22 cellular contexts compared by ENCODE assay signal in the genomic region with DNA sequence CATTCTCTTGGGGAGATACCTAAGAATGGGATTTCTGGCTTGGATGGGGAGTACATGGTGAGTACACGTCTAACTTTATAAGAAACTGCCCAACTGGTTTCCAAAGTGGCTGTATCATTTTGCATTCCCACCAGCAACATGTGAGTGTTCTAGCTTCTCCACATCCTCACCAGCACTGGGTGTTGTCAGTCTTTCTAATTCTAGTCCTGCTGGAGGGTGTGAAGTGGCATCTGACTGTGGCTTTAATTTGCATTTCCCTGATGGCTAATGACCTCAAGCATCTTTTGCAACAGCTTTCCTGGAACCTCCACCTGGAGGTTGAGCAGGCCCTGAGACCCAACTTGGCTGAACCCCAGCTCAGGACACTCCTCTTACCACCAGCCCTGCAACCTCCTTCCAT. TPM values are rescaled to one million over a fixed set of nuclear protein-coding genes. Genes with fewer than 3 reads are reported as not detected.
DNase-seq lines count a peak whose midpoint lies in the region; ATAC-seq, FAIRE-seq and TF ChIP-seq lines count a peak whose summit lies in the region.
"Had no signal": no experiment of that assay in that cellular context is flagged by ENCODE, and none has a peak within 500 bp of the region (broad histone marks: within the 10 kb centered on the region; RNA-seq: fewer than 3 reads in every experiment).

No MANE protein-coding gene starts in this region.

- H4K20me1 ChIP-seq in MM.1S (ENCODE audit: insufficient read depth, low read length) (no peaks in the 10 kb centered on the region), GM12878 (ENCODE audit: control insufficient read depth, insufficient read depth) (no peaks in the 10 kb centered on the region)

- no peak for TF ChIP-seq RAD21 in GM12878 (IDR thresholded peaks at IDR 0.05; ENCODE audit: insufficient read depth, low read depth, low read length)

- no peak overlapping the region for H4K8ac ChIP-seq in trophoblast cell (ENCODE audit: low read depth, low read length)

- H3K4ac ChIP-seq in trophoblast cell (ENCODE audit: low read depth, low read length): no peak overlapping the region

- no peak overlapping the region for H3K14ac ChIP-seq in trophoblast cell (ENCODE audit: low read length)

- no peak for ATAC-seq in GM12878
- ATAC-seq in Right ventricle myocardium superior (ENCODE audit: poor library complexity): no peak
- ATAC-seq in GM19455 (IDR thresholded peaks at IDR 0.05; ENCODE audit: unreplicated experiment): no peak
- ATAC-seq: Right ventricle myocardium inferior had no signal

- RAD21 ChIA-PET in GM12878 (lab: Charles Lee; ENCODE audit: unreplicated experiment): interaction anchor here (2.6 to 15.9 kb wide), 4 partner anchors 19 to 188 kb away, joined by 7 to 633 read pairs (median 148); partner anchors contain the start of genes ISCU, SART3 and SELPLG

- peak overlapping the region; percentile 89 for H3K27ac ChIP-seq in MM.1S (ENCODE audit: low read length)
- peak overlapping the region; percentile 99 for H3K27ac ChIP-seq in GM12878 (ENCODE audit: control insufficient read depth, insufficient read depth)
- no peak overlapping the region for H3K27ac ChIP-seq in trophoblast cell (ENCODE audit: low read depth, low read length)
- H3K27ac ChIP-seq: hepatocyte, prostate gland, suprapubic skin had no signal

- peaks cover 23% of the 10 kb centered on the region for H3K79me2 ChIP-seq in MM.1S (ENCODE audit: low read length)
- no peaks in the 10 kb centered on the region for H3K79me2 ChIP-seq in GM12878 (ENCODE audit: control insufficient read depth, insufficient read depth, low read length)
- H3K79me2 ChIP-seq in trophoblast cell (ENCODE audit: control insufficient read depth, insufficient read depth, low read length, poor library complexity): peaks cover 7% of the 10 kb centered on the region
- H3K79me2 ChIP-seq: hepatocyte had no signal

- H3K18ac ChIP-seq in trophoblast cell (ENCODE audit: low read length): no peak overlapping the region

- no peak overlapping the region for H4K91ac ChIP-seq in trophoblast cell (ENCODE audit: low read depth, low read length)

- FAIRE-seq in GM12878 (lab: Jason Lieb, UNC): no peak
- FAIRE-seq: colon had no signal

- no peak overlapping the region for H2BK120ac ChIP-seq in trophoblast cell (ENCODE audit: insufficient read depth, low read length, poor library complexity)

- H2BK12ac ChIP-seq in trophoblast cell (ENCODE audit: low read length): peak overlapping the region; percentile 31

- no peak for TF ChIP-seq POLR2A in GM12878 (IDR thresholded peaks at IDR 0.05; ENCODE audit: low read depth, low read length)

- H3K9me3 ChIP-seq in MM.1S (replicated peaks; ENCODE audit: insufficient read depth, low read length): no peaks in the 10 kb centered on the region
- H3K9me3 ChIP-seq in GM12878 (replicated peaks; ENCODE audit: control insufficient read depth, insufficient read depth, low read length): peaks cover 13% of the 10 kb centered on the region; the same call in 2 of the 3 replicates
- no peaks in the 10 kb centered on the region for H3K9me3 ChIP-seq in trophoblast cell (ENCODE audit: insufficient read depth, low read depth, low read length)
- H3K9me3 ChIP-seq: prostate gland, suprapubic skin had no signal

- H3K9me2 ChIP-seq in MM.1S (replicated peaks; ENCODE audit: insufficient read depth, low read length): no peaks in the 10 kb centered on the region

- intact Hi-C loops in GM12878 (cut with micrococcal nuclease; ENCODE audit: unreplicated experiment): loop anchor here (5.0 kb wide), 1 partner anchor 99 kb away; the partner anchor contains the start of gene FICD
- intact Hi-C loops in Right ventricle myocardium superior (cut with DNase I): no loop called here

- H3K4me3 ChIP-seq in GM12865 (ENCODE audit: low read depth, low read length) (no peak overlapping the region), MM.1S (ENCODE audit: low read length) (no peak overlapping the region), GM12878 (no peak overlapping the region), trophoblast cell (ENCODE audit: low read depth, low read length) (no peak overlapping the region)
- H3K4me3 ChIP-seq: hepatocyte, prostate gland, suprapubic skin had no signal

- DNase-seq in GM12865 (ENCODE audit: low read depth): peak; percentile 71
- peak; percentile 49 for DNase-seq in MM.1S
- DNase-seq in GM12878 (ENCODE audit: low read depth, low spot score): no peak
- no peak for DNase-seq in trophoblast cell
- DNase-seq in Right ventricle myocardium superior: no peak
- no peak for DNase-seq in cortex of kidney (lab: John Stamatoyannopoulos, UW)
- DNase-seq: activated naive CD4-positive, alpha-beta T cell; AML-193; DMS153; islet precursor cell; mammary epithelial cell; MV-4-11; NCI-H2081; NCI-H510A treated with DMSO at 0.1 percent for 48 hours; stimulated activated CD4-positive, alpha-beta T cell treated with anti-CD3 and anti-CD28 coated beads, Interleukin-4, amount 100 ng/mL, for 1 hour; T-helper 2 cell had no signal

- H2BK5ac ChIP-seq in trophoblast cell (ENCODE audit: low read depth, low read length, poor library complexity): no peak overlapping the region

- BruUV-seq in GM12878 (replicated peaks; lab: Mats Ljungman, UMichigan): no TSS peak

- SMC1A ChIA-PET in GM12878 (lab: Charles Lee; ENCODE audit: uncharacterized antibody, unreplicated experiment): interaction anchor here (0.9 to 11.4 kb wide), 10 partner anchors 11 to 103 kb away, joined by 3 to 718 read pairs (median 4); partner anchors contain the start of genes ISCU and SART3

- peaks cover 56% of the 10 kb centered on the region for H3F3A ChIP-seq in MM.1S (ENCODE audit: insufficient read depth, low read length)

- no peak overlapping the region for H4K12ac ChIP-seq in trophoblast cell (ENCODE audit: low read depth, low read length)

- CTCF ChIA-PET in GM12878 (lab: Yijun Ruan, JAX): interaction anchor here (0.8 to 17.2 kb wide), 6 partner anchors 20 to 242 kb away, joined by 3 to 866 read pairs (median 56); partner anchors contain the start of genes ISCU, SART3, SELPLG and SSH1

- TF ChIP-seq CTCF in GM12865 (IDR thresholded peaks at IDR 0.05; ENCODE audit: insufficient read depth, low read depth, low read length, missing control alignments) (no peak), MM.1S (IDR thresholded peaks at IDR 0.05; ENCODE audit: low read length) (no peak), GM12878 (IDR thresholded peaks at IDR 0.05 in 2 of 3, conservative IDR thresholded peaks at IDR 0.05 in 1 of 3; ENCODE audit: control insufficient read depth in 2 of 3, extremely low read depth in 1 of 3, insufficient read depth in 1 of 3, low read depth in 3 of 3, low read length in 3 of 3) (no peak)

- peaks cover 45% of the 10 kb centered on the region for H3K4me1 ChIP-seq in MM.1S (ENCODE audit: low read length)
- peaks cover 55% of the 10 kb centered on the region for H3K4me1 ChIP-seq in GM12878 (ENCODE audit: control insufficient read depth, insufficient read depth, low read length)
- peaks cover 27 to 47% of the 10 kb centered on the region in 2 experiments for H3K4me1 ChIP-seq in trophoblast cell (ENCODE audit: control insufficient read depth in 1 of 2, insufficient read depth in 2 of 2, low read length in 2 of 2)
- H3K4me1 ChIP-seq: prostate gland had no signal

- H2AFZ ChIP-seq in MM.1S (ENCODE audit: low read length) (no peak overlapping the region), GM12878 (ENCODE audit: control insufficient read depth, low read depth, low read length) (no peak overlapping the region), trophoblast cell (ENCODE audit: insufficient read depth, low read length, poor library complexity) (no peak overlapping the region)
- H2AFZ ChIP-seq: hepatocyte had no signal

- TF ChIP-seq EP300 in GM12878 (IDR thresholded peaks at IDR 0.05; ENCODE audit: borderline replicate concordance in 1 of 2, control insufficient read depth in 1 of 2, low read depth in 2 of 2, low read length in 2 of 2): no peak

- POLR2A ChIA-PET in GM12878 (lab: Charles Lee): interaction anchor here (2.6 to 8.2 kb wide), 4 partner anchors 19 to 49 kb away, joined by 7 to 211 read pairs (median 52); partner anchors contain the start of genes ISCU and SELPLG

- H3K79me1 ChIP-seq in trophoblast cell (ENCODE audit: low read length): peaks cover 44% of the 10 kb centered on the region

- in situ Hi-C loops in GM12878 (cut with MboI): loop anchor here (5.0 kb wide), 2 partner anchors 49 to 284 kb away; no protein-coding TSS in a partner anchor

- H3K23ac ChIP-seq in trophoblast cell (ENCODE audit: low read length): no peak overlapping the region

- H3K9ac ChIP-seq in MM.1S (ENCODE audit: low read length): peak overlapping the region; percentile 75; the same call in 1 of the 2 replicates
- no peak overlapping the region for H3K9ac ChIP-seq in GM12878 (ENCODE audit: control insufficient read depth, insufficient read depth, low read length)
- no peak overlapping the region for H3K9ac ChIP-seq in trophoblast cell (ENCODE audit: low read length)

- H3K27me3 ChIP-seq in MM.1S (replicated peaks; ENCODE audit: insufficient read depth, low read length) (no peaks in the 10 kb centered on the region), GM12878 (replicated peaks in 1 of 2; ENCODE audit: control insufficient read depth in 2 of 2, insufficient read depth in 2 of 2, low read length in 1 of 2) (no peaks in the 10 kb centered on the region), trophoblast cell (ENCODE audit: insufficient read depth, low read length) (no peaks in the 10 kb centered on the region)
- H3K27me3 ChIP-seq: hepatocyte, suprapubic skin had no signal

- no peak overlapping the region for H2AK5ac ChIP-seq in trophoblast cell (ENCODE audit: low read length)

- H3K4me2 ChIP-seq in MM.1S (ENCODE audit: low read depth, low read length) (peak overlapping the region; percentile 82; the same call in 1 of the 2 replicates), GM12878 (ENCODE audit: control insufficient read depth, insufficient read depth) (peak overlapping the region; percentile 39), trophoblast cell (ENCODE audit: low read length) (no peak overlapping the region)
- H3K4me2 ChIP-seq: hepatocyte had no signal

- no peaks in the 10 kb centered on the region for H3K36me3 ChIP-seq in MM.1S (replicated peaks; ENCODE audit: insufficient read depth, low read length)
- no peaks in the 10 kb centered on the region for H3K36me3 ChIP-seq in GM12878 (ENCODE audit: control insufficient read depth in 2 of 2, insufficient read depth in 2 of 2, low read length in 1 of 2)
- no peaks in the 10 kb centered on the region for H3K36me3 ChIP-seq in trophoblast cell (ENCODE audit: control insufficient read depth in 1 of 2, insufficient read depth in 2 of 2, low read length in 2 of 2)
- H3K36me3 ChIP-seq: prostate gland, suprapubic skin had no signal

- WGBS in GM12878 (ENCODE audit: insufficient coverage, insufficient replicate concordance, low lambda C conversion rate, missing lambda C conversion rate): 88% methylated on average over 1 of the region's 1 CpG
- no CpG with 5 or more reads among the region's 1 CpG for WGBS in trophoblast cell (ENCODE audit: extremely low coverage, insufficient coverage, insufficient read length)

RNA-seq across cellular contexts. Expression of gene SELPLG, which starts 17.8 kb away (rescaled TPM):
- 102 and 112 TPM in 2 replicates for total RNA-seq in GM12878 (2013; cell fraction: nucleolus; rRNA removed)
- total RNA-seq in GM12878 (2014; rRNA removed) (31.4 and 31.5 TPM in 2 replicates), GM12878 (2014; rRNA removed; fragmentation: Illumina TruSeq; extraction: Trizol) (15.2 and 17.0 TPM in 2 replicates), GM12878 (2021) (20.7 and 21.0 TPM in 2 replicates), Right ventricle myocardium superior (4.2 TPM)
- 24.8 TPM for polyA plus RNA-seq in GM12878 (2011; ENCODE audit: low read depth)
- polyA plus RNA-seq in GM12878 (2011; rRNA removed) (10.6 and 24.1 TPM in 2 replicates), GM12878 (2014; fragmentation: Illumina TruSeq; extraction: Trizol) (8.7 and 25.8 TPM in 2 replicates), GM12878 (2014; fragmentation: Nextera tagmentation; extraction: Ambion mirVana) (1 to 10 TPM; 3.2 to 5.3 TPM), GM12878 (2014; rRNA removed) (32.3 and 33.3 TPM in 2 replicates), GM12878 (2016; fragmentation: Nextera tagmentation; extraction: Ambion mirVana) (10 to 100 TPM; 23.6 to 29.5 TPM)
- 39.6 and 46.7 TPM in 2 replicates for polyA plus RNA-seq in GM12878 (2011; cell fraction: cytosol; rRNA removed)
- polyA plus RNA-seq in GM12878 (2011; cell fraction: nucleus; rRNA removed): 17.9 and 23.7 TPM in 2 replicates
- polyA plus RNA-seq in GM12878 (2012): 44.5 and 45.4 TPM in 2 replicates
- 19.2 and 29.2 TPM in 2 replicates for polyA minus RNA-seq in GM12878 (2011; rRNA and poly(A)+ RNA removed)
- polyA minus RNA-seq in GM12878 (2011; cell fraction: cytosol; rRNA and poly(A)+ RNA removed): 4.7 and 6.8 TPM in 2 replicates
- 4.2 and 6.7 TPM in 2 replicates for polyA minus RNA-seq in GM12878 (2011; cell fraction: nucleus; rRNA and poly(A)+ RNA removed)
- 3.6 and 3.7 TPM in 2 replicates for polyA plus RNA-seq in trophoblast cell (2013)

RNA-seq across cellular contexts. Expression of gene TMEM119, which starts 18.0 kb away (rescaled TPM):
- total RNA-seq in GM12878 (2013; cell fraction: nucleolus; rRNA removed): 0.27 TPM in 1 of 2 replicates, not detected in the other
- 0.05 and 0.11 TPM in 2 replicates for total RNA-seq in GM12878 (2014; rRNA removed)
- total RNA-seq in GM12878 (2014; rRNA removed; fragmentation: Illumina TruSeq; extraction: Trizol): not detected in 2 replicates
- total RNA-seq in GM12878 (2021): 0.44 TPM in 1 of 2 replicates, not detected in the other
- polyA plus RNA-seq in GM12878 (2011; ENCODE audit: low read depth): 0.22 TPM
- polyA plus RNA-seq in GM12878 (2011; rRNA removed): 0.23 and 0.29 TPM in 2 replicates
- polyA plus RNA-seq in GM12878 (2011; cell fraction: cytosol; rRNA removed): 0.19 and 0.35 TPM in 2 replicates
- 0.59 and 0.67 TPM in 2 replicates for polyA plus RNA-seq in GM12878 (2011; cell fraction: nucleus; rRNA removed)
- polyA plus RNA-seq in GM12878 (2012): 0.12 and 0.53 TPM in 2 replicates
- polyA plus RNA-seq in GM12878 (2014; fragmentation: Illumina TruSeq; extraction: Trizol): not detected in 2 replicates
- not detected for polyA plus RNA-seq in GM12878 (2014; fragmentation: Nextera tagmentation; extraction: Ambion mirVana)
- polyA plus RNA-seq in GM12878 (2014; rRNA removed): 0.08 TPM in 1 of 2 replicates, not detected in the other
- polyA plus RNA-seq in GM12878 (2016; fragmentation: Nextera tagmentation; extraction: Ambion mirVana): under 1 TPM; 0.15 to 0.19 TPM
- 0.41 and 0.51 TPM in 2 replicates for polyA minus RNA-seq in GM12878 (2011; rRNA and poly(A)+ RNA removed)
- polyA minus RNA-seq in GM12878 (2011; cell fraction: cytosol; rRNA and poly(A)+ RNA removed): not detected in 2 replicates
- polyA minus RNA-seq in GM12878 (2011; cell fraction: nucleus; rRNA and poly(A)+ RNA removed): 0.12 and 0.48 TPM in 2 replicates
- 16.8 and 19.9 TPM in 2 replicates for polyA plus RNA-seq in trophoblast cell (2013)
- 0.54 TPM for total RNA-seq in Right ventricle myocardium superior
- polyA plus RNA-seq: mammary epithelial cell had no signal

RNA-seq across cellular contexts. Expression of gene ISCU, which starts 53.5 kb away (rescaled TPM):
- total RNA-seq in GM12878 (2013; cell fraction: nucleolus; rRNA removed): 104 and 106 TPM in 2 replicates
- total RNA-seq in GM12878 (2014; rRNA removed) (177 and 189 TPM in 2 replicates), GM12878 (2014; rRNA removed; fragmentation: Illumina TruSeq; extraction: Trizol) (109 and 113 TPM in 2 replicates), GM12878 (2021) (102 and 108 TPM in 2 replicates), Right ventricle myocardium superior (484 TPM)
- 160 TPM for polyA plus RNA-seq in GM12878 (2011; ENCODE audit: low read depth)
- polyA plus RNA-seq in GM12878 (2011; rRNA removed) (247 and 284 TPM in 2 replicates), GM12878 (2014; fragmentation: Illumina TruSeq; extraction: Trizol) (122 and 127 TPM in 2 replicates), GM12878 (2014; fragmentation: Nextera tagmentation; extraction: Ambion mirVana) (10 to 100 TPM; 32.8 to 66.1 TPM), GM12878 (2014; rRNA removed) (132 and 135 TPM in 2 replicates), GM12878 (2016; fragmentation: Nextera tagmentation; extraction: Ambion mirVana) (100 to 1,000 TPM; 248 to 260 TPM)
- polyA plus RNA-seq in GM12878 (2011; cell fraction: cytosol; rRNA removed): 166 and 191 TPM in 2 replicates
- polyA plus RNA-seq in GM12878 (2011; cell fraction: nucleus; rRNA removed): 213 and 333 TPM in 2 replicates
- polyA plus RNA-seq in GM12878 (2012): 148 and 150 TPM in 2 replicates
- polyA minus RNA-seq in GM12878 (2011; rRNA and poly(A)+ RNA removed): 128 and 131 TPM in 2 replicates
- polyA minus RNA-seq in GM12878 (2011; cell fraction: cytosol; rRNA and poly(A)+ RNA removed): 38.4 and 44.5 TPM in 2 replicates
- 87.0 and 88.1 TPM in 2 replicates for polyA minus RNA-seq in GM12878 (2011; cell fraction: nucleus; rRNA and poly(A)+ RNA removed)
- 154 and 158 TPM in 2 replicates for polyA plus RNA-seq in trophoblast cell (2013)

RNA-seq across cellular contexts. Expression of gene SART3, which starts 54.9 kb away (rescaled TPM):
- 313 and 332 TPM in 2 replicates for total RNA-seq in GM12878 (2013; cell fraction: nucleolus; rRNA removed)
- total RNA-seq in GM12878 (2014; rRNA removed) (157 and 179 TPM in 2 replicates), GM12878 (2014; rRNA removed; fragmentation: Illumina TruSeq; extraction: Trizol) (80.8 and 82.6 TPM in 2 replicates), GM12878 (2021) (70.2 and 70.8 TPM in 2 replicates), Right ventricle myocardium superior (18.9 TPM)
- 47.8 TPM for polyA plus RNA-seq in GM12878 (2011; ENCODE audit: low read depth)
- polyA plus RNA-seq in GM12878 (2011; rRNA removed) (49.7 and 53.7 TPM in 2 replicates), GM12878 (2014; fragmentation: Illumina TruSeq; extraction: Trizol) (49.3 and 52.8 TPM in 2 replicates), GM12878 (2014; fragmentation: Nextera tagmentation; extraction: Ambion mirVana) (10 to 100 TPM in 1 of 2 experiments, 1 to 10 TPM in 1; 8.8 to 16.1 TPM), GM12878 (2014; rRNA removed) (59.5 and 83.2 TPM in 2 replicates), GM12878 (2016; fragmentation: Nextera tagmentation; extraction: Ambion mirVana) (10 to 100 TPM; 51.1 to 56.2 TPM)
- 34.6 and 39.2 TPM in 2 replicates for polyA plus RNA-seq in GM12878 (2011; cell fraction: cytosol; rRNA removed)
- 112 and 140 TPM in 2 replicates for polyA plus RNA-seq in GM12878 (2011; cell fraction: nucleus; rRNA removed)
- polyA plus RNA-seq in GM12878 (2012): 51.0 and 51.2 TPM in 2 replicates
- polyA minus RNA-seq in GM12878 (2011; rRNA and poly(A)+ RNA removed): 82.6 and 88.4 TPM in 2 replicates
- polyA minus RNA-seq in GM12878 (2011; cell fraction: cytosol; rRNA and poly(A)+ RNA removed): 23.0 and 24.8 TPM in 2 replicates
- polyA minus RNA-seq in GM12878 (2011; cell fraction: nucleus; rRNA and poly(A)+ RNA removed): 166 and 282 TPM in 2 replicates
- 32.5 and 34.0 TPM in 2 replicates for polyA plus RNA-seq in trophoblast cell (2013)

Comparison
In these comparisons a context has a peak if more than half of its experiments do, and no peak if none do; other contexts are left out.
1. DNase-seq: peak in GM12865 (single experiment) and MM.1S (single experiment); none in GM12878 (single experiment), trophoblast cell (0 of 2), Right ventricle myocardium superior (single experiment) and cortex of kidney (single experiment).